Comparison of ENCODE assay signal across 15 cellular contexts in the genomic region with DNA sequence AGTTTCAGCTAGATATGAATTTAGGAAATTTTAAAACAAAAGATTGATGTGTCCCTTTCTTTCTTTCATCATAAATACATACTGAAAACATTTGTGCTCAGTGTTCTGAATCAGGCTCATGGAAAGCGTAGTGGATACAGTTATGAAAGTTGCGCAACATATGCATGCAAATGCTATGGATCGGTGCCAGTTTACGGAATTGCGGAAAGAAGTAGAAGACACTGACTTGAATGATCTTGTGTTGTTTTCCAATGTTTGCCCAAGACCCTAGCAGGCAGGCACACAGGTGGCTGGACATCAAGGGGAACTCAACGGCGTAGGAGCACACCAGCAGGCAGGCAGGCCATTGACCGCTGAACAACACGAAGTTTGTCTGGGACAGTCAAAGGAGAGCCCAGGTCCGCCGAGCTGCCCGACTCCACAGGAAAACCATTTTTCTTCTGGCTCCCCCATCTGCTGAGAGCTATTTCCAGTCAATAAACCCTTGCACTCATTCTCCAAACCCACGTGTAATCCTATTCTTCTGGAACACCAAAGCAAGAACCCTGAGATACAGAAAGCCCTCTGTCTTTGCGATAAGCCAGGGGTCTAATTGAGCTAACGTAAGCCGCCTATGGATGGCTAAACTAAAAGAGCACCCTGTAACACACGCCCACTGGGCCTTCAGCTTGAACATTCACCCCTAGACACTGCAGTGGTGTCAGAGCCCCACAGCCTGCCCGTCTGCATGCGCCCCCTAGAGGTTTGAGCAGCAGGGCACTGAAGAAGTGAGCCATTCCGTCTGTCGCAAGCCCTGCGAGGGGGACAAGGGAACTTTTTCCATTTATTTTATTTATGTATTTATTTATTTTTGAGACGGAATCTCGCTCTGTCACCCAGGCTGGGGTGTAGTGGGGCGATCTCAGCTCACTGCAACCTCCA. TPM values are rescaled to one million over a fixed set of nuclear protein-coding genes. Genes with fewer than 3 reads are reported as not detected.
DNase-seq lines count a peak whose midpoint lies in the region; ATAC-seq, FAIRE-seq and TF ChIP-seq lines count a peak whose summit lies in the region.
"Had no signal": no experiment of that assay in that cellular context is flagged by ENCODE, and none has a peak within 500 bp of the region (broad histone marks: within the 10 kb centered on the region; RNA-seq: fewer than 3 reads in every experiment).

No MANE protein-coding gene starts in this region.

- H3K27ac ChIP-seq in HepG2 (ENCODE audit: extremely low read length, insufficient read depth, low read length) (no peak overlapping the region), right lobe of liver (no peak overlapping the region), testis (no peak overlapping the region)
- H3K27ac ChIP-seq: esophagus squamous epithelium had no signal

- CTCF ChIA-PET in HepG2 (lab: Yijun Ruan, JAX; ENCODE audit: low intra/inter-chr PET ratio, low total read pairs): interaction anchor here (0.8 to 1.4 kb wide), 2 partner anchors 16 to 22 kb away, joined by 3 to 4 read pairs; no protein-coding TSS in a partner anchor

- H3K79me2 ChIP-seq in HepG2 (ENCODE audit: insufficient read depth, low read length) (no peaks in the 10 kb centered on the region), Loucy (ENCODE audit: insufficient read depth, low read length) (no peaks in the 10 kb centered on the region)

- peak; percentile 78 for ATAC-seq in HepG2
- ATAC-seq in right lobe of liver: no peak
- ATAC-seq in GM19397 (IDR thresholded peaks at IDR 0.05; ENCODE audit: unreplicated experiment): no peak

- TF ChIP-seq EP300 in HepG2 (IDR thresholded peaks at IDR 0.05; ENCODE audit: low read depth in 2 of 2, low read length in 2 of 2): no peak
- TF ChIP-seq EP300 in HepG2 (CRISPR knock-in tag; IDR thresholded peaks at IDR 0.05; ENCODE audit: borderline replicate concordance): no peak

- H3K4me2 ChIP-seq in HepG2 (ENCODE audit: low read depth, low read length): no peak overlapping the region
- H3K4me2 ChIP-seq in Loucy (ENCODE audit: low read depth, low read length, poor library complexity, severe bottlenecking): no peak overlapping the region

- in situ Hi-C loops in HepG2 (cut with HindIII; ENCODE audit: extremely low pct_ligation_motif_present, low pct_unique_long_range_greater_than_20kb): no loop called here

- 75% methylated on average over 24 of the region's 25 CpGs for WGBS in HepG2 (ENCODE audit: low lambda C conversion rate)
- WGBS in right lobe of liver (ENCODE audit: insufficient coverage, low coverage, low lambda C conversion rate, missing lambda C conversion rate): 84% methylated on average over 22 of the region's 25 CpGs
- WGBS in testis, 2 donors: 56 to 72% methylated on average over 25 of the region's 25 CpGs

- no peak overlapping the region for H2AFZ ChIP-seq in HepG2 (ENCODE audit: low read length)
- no peak overlapping the region for H2AFZ ChIP-seq in Loucy (ENCODE audit: low read length)

- peaks cover 41% of the 10 kb centered on the region for H3K4me1 Mint-ChIP-seq in chondrocyte (ENCODE audit: low read depth)

- TF ChIP-seq POLR2A in HepG2 (IDR thresholded peaks at IDR 0.05; ENCODE audit: insufficient read depth in 1 of 2, low read depth in 2 of 2, low read length in 2 of 2): no peak
- TF ChIP-seq POLR2A in right lobe of liver (IDR thresholded peaks at IDR 0.05): no peak
- no peak for TF ChIP-seq POLR2A in testis (IDR thresholded peaks at IDR 0.05)
- no peak for TF ChIP-seq POLR2A in GM12891 (IDR thresholded peaks at IDR 0.05; ENCODE audit: low read depth, low read length)

- no peaks in the 10 kb centered on the region for H3K36me3 ChIP-seq in HepG2 (replicated peaks in 1 of 2; ENCODE audit: control insufficient read depth in 1 of 2, insufficient read depth in 2 of 2, low read length in 2 of 2)
- no peaks in the 10 kb centered on the region for H3K36me3 ChIP-seq in right lobe of liver
- H3K36me3 ChIP-seq in Loucy (ENCODE audit: insufficient read depth, low read length): no peaks in the 10 kb centered on the region
- H3K36me3 ChIP-seq in testis (ENCODE audit: low read depth, missing control alignments): no peaks in the 10 kb centered on the region
- H3K36me3 ChIP-seq: esophagus squamous epithelium had no signal

- H3K9me2 ChIP-seq in Loucy (replicated peaks; ENCODE audit: low read depth, low read length): no peaks in the 10 kb centered on the region

- no peaks in the 10 kb centered on the region for H3K36me3 Mint-ChIP-seq in chondrocyte (ENCODE audit: low read depth)

- H3K27me3 ChIP-seq in HepG2 (ENCODE audit: control insufficient read depth in 1 of 2, insufficient read depth in 2 of 2, low read length in 2 of 2): no peaks in the 10 kb centered on the region; a peak in 1 of 5 replicates
- no peaks in the 10 kb centered on the region for H3K27me3 ChIP-seq in right lobe of liver
- H3K27me3 ChIP-seq in Loucy (ENCODE audit: insufficient read depth, low read length, poor library complexity, severe bottlenecking): no peaks in the 10 kb centered on the region
- no peaks in the 10 kb centered on the region for H3K27me3 ChIP-seq in testis
- H3K27me3 ChIP-seq: esophagus squamous epithelium had no signal

- H3K4me3 ChIP-seq in HepG2 (replicated peaks in 1 of 3; ENCODE audit: insufficient read depth in 1 of 3, low read depth in 2 of 3, low read length in 3 of 3) (no peak overlapping the region), right lobe of liver (no peak overlapping the region), Loucy (ENCODE audit: low read length, poor library complexity, severe bottlenecking) (no peak overlapping the region), testis (peak overlapping the region in 1 of 2 donors; percentile 14)
- H3K4me3 ChIP-seq: esophagus squamous epithelium had no signal

- TF ChIP-seq RAD21 in HepG2 (CRISPR knock-in tag; IDR thresholded peaks at IDR 0.05): no peak

- no peaks in the 10 kb centered on the region for H3K9me3 ChIP-seq in HepG2 (ENCODE audit: low read length)
- H3K9me3 ChIP-seq in right lobe of liver: no peaks in the 10 kb centered on the region
- no peaks in the 10 kb centered on the region for H3K9me3 ChIP-seq in Loucy (ENCODE audit: insufficient read depth, low read depth, low read length)
- H3K9me3 ChIP-seq in testis: no peaks in the 10 kb centered on the region
- H3K9me3 ChIP-seq: esophagus squamous epithelium had no signal

- no peaks in the 10 kb centered on the region for H3F3A ChIP-seq in Loucy (ENCODE audit: low read depth)

- H3K9me3 Mint-ChIP-seq in chondrocyte (ENCODE audit: low read depth): no peaks in the 10 kb centered on the region

- no peak overlapping the region for H3K27ac Mint-ChIP-seq in chondrocyte (ENCODE audit: unreplicated experiment)
- H3K27ac Mint-ChIP-seq: activated naive CD4-positive, alpha-beta T cell treated with anti-CD3 and anti-CD28 coated beads for 36 hours had no signal

- no peaks in the 10 kb centered on the region for H3K27me3 Mint-ChIP-seq in chondrocyte (ENCODE audit: low read depth)

- intact Hi-C loops in HepG2 (cut with micrococcal nuclease; ENCODE audit: unreplicated experiment): no loop called here
- intact Hi-C loops in right lobe of liver (cut with DNase I): no loop called here
- intact Hi-C loops in testis (cut with DNase I; ENCODE audit: low total_unique reads): no loop called here

- peaks cover 42% of the 10 kb centered on the region for H3K4me1 ChIP-seq in HepG2 (ENCODE audit: insufficient read depth, low read length)
- peaks cover 0 to 15% (median 0%) of the 10 kb centered on the region in 4 donors for H3K4me1 ChIP-seq in right lobe of liver
- peaks cover 41% of the 10 kb centered on the region for H3K4me1 ChIP-seq in Loucy (ENCODE audit: insufficient read depth, low read length, poor library complexity, severe bottlenecking)
- H3K4me1 ChIP-seq in testis: peaks cover 11% of the 10 kb centered on the region

- FAIRE-seq in HepG2 (lab: Jason Lieb, UNC) (no peak), GM12891 (lab: Jason Lieb, UNC) (no peak)

- no peaks in the 10 kb centered on the region for H4K20me1 ChIP-seq in HepG2 (ENCODE audit: insufficient read depth, low read length)
- H4K20me1 ChIP-seq in Loucy (ENCODE audit: insufficient read depth, low read length, poor library complexity, severe bottlenecking): no peaks in the 10 kb centered on the region

- H3K9ac ChIP-seq in HepG2 (ENCODE audit: insufficient read depth, low read depth, low read length) (no peak overlapping the region), Loucy (ENCODE audit: low read depth, low read length, poor library complexity, severe bottlenecking) (no peak overlapping the region)

- TF ChIP-seq CTCF in HepG2 (CRISPR knock-in tag; IDR thresholded peaks at IDR 0.05): peak; percentile 54
- TF ChIP-seq CTCF in right lobe of liver (IDR thresholded peaks at IDR 0.05): no peak
- TF ChIP-seq CTCF in Loucy (conservative IDR thresholded peaks at IDR 0.05; ENCODE audit: low read length): peak; percentile 59
- peak; percentile 19 for TF ChIP-seq CTCF in chondrocyte (IDR thresholded peaks at IDR 0.05)
- TF ChIP-seq CTCF in testis (IDR thresholded peaks at IDR 0.05): peak in 1 of 3 experiments; percentile 21

- DNase-seq in HepG2 (ENCODE audit: low spot score) (peak; percentile 18), right lobe of liver (no peak), chondrocyte (ENCODE audit: low spot score) (no peak), testis (peak; percentile 43), GM12891 (ENCODE audit: insufficient read length, low spot score) (no peak), NOMO-1 treated with dmso at 0.1 percent for 144 hours (lab: John Stamatoyannopoulos, UW; ENCODE audit: unreplicated experiment) (no peak)
- DNase-seq: activated naive CD4-positive, alpha-beta T cell treated with anti-CD3 and anti-CD28 coated beads for 36 hours; central memory CD4-positive, alpha-beta T cell; esophagus squamous epithelium; mesenchymal stem cell; NCI-H774; posterior cingulate gyrus; stimulated activated naive CD4-positive, alpha-beta T cell had no signal

- no TSS peak for BruUV-seq in HepG2 (replicated peaks; lab: Mats Ljungman, UMichigan)

- H3K4me3 Mint-ChIP-seq in chondrocyte (ENCODE audit: unreplicated experiment): no peak overlapping the region
- H3K4me3 Mint-ChIP-seq: activated naive CD4-positive, alpha-beta T cell treated with anti-CD3 and anti-CD28 coated beads for 36 hours had no signal

- POLR2A ChIA-PET in HepG2 (lab: Yijun Ruan, JAX): interaction anchor here (0.6 kb wide), 1 partner anchor 16 kb away, joined by 3 read pairs; no protein-coding TSS in a partner anchor

RNA-seq across cellular contexts. Expression of gene BIRC3, which starts 7.4 kb away (rescaled TPM):
- 4.2 and 7.5 TPM in 2 replicates for total RNA-seq in HepG2 (2016; rRNA removed; fragmentation: Illumina TruSeq; extraction: Trizol)
- 0.40 and 0.71 TPM in 2 replicates for total RNA-seq in HepG2 (2016; cell fraction: cytosol; rRNA removed; fragmentation: Illumina TruSeq; extraction: Trizol; ENCODE audit: low read depth)
- 4.6 and 6.5 TPM in 2 replicates for total RNA-seq in HepG2 (2016; cell fraction: insoluble cytoplasmic fraction; rRNA removed; fragmentation: Illumina TruSeq; extraction: Trizol)
- total RNA-seq in HepG2 (2016; cell fraction: membrane; rRNA removed; fragmentation: Illumina TruSeq; extraction: Trizol): 2.8 and 3.6 TPM in 2 replicates
- total RNA-seq in HepG2 (2016; cell fraction: nucleus; rRNA removed; fragmentation: Illumina TruSeq; extraction: Trizol): 2.7 and 2.9 TPM in 2 replicates
- polyA plus RNA-seq in HepG2 (2011; rRNA removed): 0.41 and 0.50 TPM in 2 replicates
- polyA plus RNA-seq in HepG2 (2011; cell fraction: cytosol; rRNA removed): 0.21 and 0.51 TPM in 2 replicates
- polyA plus RNA-seq in HepG2 (2011; cell fraction: nucleus; rRNA removed): 0.18 and 0.52 TPM in 2 replicates
- 0.56 and 1.1 TPM in 2 replicates for polyA plus RNA-seq in HepG2 (2012)
- polyA plus RNA-seq in HepG2 (2016; cell fraction: cytosol; fragmentation: Illumina TruSeq; extraction: Trizol; ENCODE audit: low read depth): 0.20 TPM in 2 replicates
- 4.2 and 5.5 TPM in 2 replicates for polyA plus RNA-seq in HepG2 (2016; cell fraction: insoluble cytoplasmic fraction; fragmentation: Illumina TruSeq; extraction: Trizol; ENCODE audit: low read depth)
- 1.1 and 1.2 TPM in 2 replicates for polyA plus RNA-seq in HepG2 (2016; cell fraction: membrane; fragmentation: Illumina TruSeq; extraction: Trizol; ENCODE audit: low read depth)
- 2.7 and 3.7 TPM in 2 replicates for polyA plus RNA-seq in HepG2 (2016; cell fraction: nucleus; fragmentation: Illumina TruSeq; extraction: Trizol; ENCODE audit: insufficient read depth, low read depth)
- 0.10 and 3.6 TPM in 2 replicates for polyA minus RNA-seq in HepG2 (2011; rRNA and poly(A)+ RNA removed; ENCODE audit: low replicate concordance)
- 0.99 and 1.6 TPM in 2 replicates for polyA minus RNA-seq in HepG2 (2011; cell fraction: cytosol; rRNA and poly(A)+ RNA removed)
- 0.52 and 1.2 TPM in 2 replicates for polyA minus RNA-seq in HepG2 (2011; cell fraction: nucleus; rRNA and poly(A)+ RNA removed)
- total RNA-seq in right lobe of liver: 100 to 1,000 TPM in 1 of 6 experiments, 10 to 100 TPM in 2, 1 to 10 TPM in 3; 1.6 to 106 (median 15.2) TPM
- 0.27 to 0.72 TPM (median 0.40 TPM) in 3 replicates for total RNA-seq in chondrocyte
- 10 to 100 TPM in 1 of 2 donors, 1 to 10 TPM in 1; 6.4 to 10.9 TPM for total RNA-seq in testis
- 6.2 TPM for polyA plus RNA-seq in testis (ENCODE audit: insufficient read depth, low read depth, low replicate concordance)
- polyA plus RNA-seq in GM12891 (2012; ENCODE audit: low read depth, missing spikeins): 42.0 TPM

RNA-seq across cellular contexts. Expression of gene BIRC2, which starts 37.1 kb away (rescaled TPM):
- 61.7 and 83.2 TPM in 2 replicates for total RNA-seq in HepG2 (2016; rRNA removed; fragmentation: Illumina TruSeq; extraction: Trizol)
- 25.1 and 31.7 TPM in 2 replicates for total RNA-seq in HepG2 (2016; cell fraction: cytosol; rRNA removed; fragmentation: Illumina TruSeq; extraction: Trizol; ENCODE audit: low read depth)
- total RNA-seq in HepG2 (2016; cell fraction: insoluble cytoplasmic fraction; rRNA removed; fragmentation: Illumina TruSeq; extraction: Trizol): 61.7 and 79.4 TPM in 2 replicates
- total RNA-seq in HepG2 (2016; cell fraction: membrane; rRNA removed; fragmentation: Illumina TruSeq; extraction: Trizol): 42.0 and 43.8 TPM in 2 replicates
- total RNA-seq in HepG2 (2016; cell fraction: nucleus; rRNA removed; fragmentation: Illumina TruSeq; extraction: Trizol): 77.0 and 77.1 TPM in 2 replicates
- polyA plus RNA-seq in HepG2 (2011; rRNA removed): 59.2 and 62.2 TPM in 2 replicates
- polyA plus RNA-seq in HepG2 (2011; cell fraction: cytosol; rRNA removed): 27.3 and 42.8 TPM in 2 replicates
- 60.1 and 69.2 TPM in 2 replicates for polyA plus RNA-seq in HepG2 (2011; cell fraction: nucleus; rRNA removed)
- 35.9 and 38.7 TPM in 2 replicates for polyA plus RNA-seq in HepG2 (2012)
- polyA plus RNA-seq in HepG2 (2016; cell fraction: cytosol; fragmentation: Illumina TruSeq; extraction: Trizol; ENCODE audit: low read depth): 7.7 and 9.4 TPM in 2 replicates
- polyA plus RNA-seq in HepG2 (2016; cell fraction: insoluble cytoplasmic fraction; fragmentation: Illumina TruSeq; extraction: Trizol; ENCODE audit: low read depth): 58.0 and 61.2 TPM in 2 replicates
- polyA plus RNA-seq in HepG2 (2016; cell fraction: membrane; fragmentation: Illumina TruSeq; extraction: Trizol; ENCODE audit: low read depth): 16.9 and 19.1 TPM in 2 replicates
- polyA plus RNA-seq in HepG2 (2016; cell fraction: nucleus; fragmentation: Illumina TruSeq; extraction: Trizol; ENCODE audit: insufficient read depth, low read depth): 60.1 and 64.2 TPM in 2 replicates
- 26.8 and 53.5 TPM in 2 replicates for polyA minus RNA-seq in HepG2 (2011; rRNA and poly(A)+ RNA removed; ENCODE audit: low replicate concordance)
- 26.7 and 30.0 TPM in 2 replicates for polyA minus RNA-seq in HepG2 (2011; cell fraction: cytosol; rRNA and poly(A)+ RNA removed)
- polyA minus RNA-seq in HepG2 (2011; cell fraction: nucleus; rRNA and poly(A)+ RNA removed): 152 and 170 TPM in 2 replicates
- 10 to 100 TPM; 20.2 to 26.6 (median 25.3) TPM for total RNA-seq in right lobe of liver
- total RNA-seq in chondrocyte: 43.1 to 55.2 TPM (median 45.6 TPM) in 3 replicates
- 10 to 100 TPM; 62.7 to 73.1 TPM for total RNA-seq in testis
- polyA plus RNA-seq in testis (ENCODE audit: insufficient read depth, low read depth, low replicate concordance): 41.3 TPM
- polyA plus RNA-seq in GM12891 (2012; ENCODE audit: low read depth, missing spikeins): 19.6 TPM

Comparison
In these comparisons a context has a peak if more than half of its experiments do, and no peak if none do; other contexts are left out.
1. DNase-seq: peak in HepG2 (single experiment) and testis (single experiment); none in right lobe of liver (0 of 3), chondrocyte (single experiment), GM12891 (single experiment) and NOMO-1 treated with dmso at 0.1 percent for 144 hours (single experiment).
2. CTCF ChIP-seq: peak in HepG2 (single experiment), Loucy (single experiment) and chondrocyte (single experiment); none in right lobe of liver (0 of 4).